18 cellular contexts compared by ENCODE assay signal in the genomic region with DNA sequence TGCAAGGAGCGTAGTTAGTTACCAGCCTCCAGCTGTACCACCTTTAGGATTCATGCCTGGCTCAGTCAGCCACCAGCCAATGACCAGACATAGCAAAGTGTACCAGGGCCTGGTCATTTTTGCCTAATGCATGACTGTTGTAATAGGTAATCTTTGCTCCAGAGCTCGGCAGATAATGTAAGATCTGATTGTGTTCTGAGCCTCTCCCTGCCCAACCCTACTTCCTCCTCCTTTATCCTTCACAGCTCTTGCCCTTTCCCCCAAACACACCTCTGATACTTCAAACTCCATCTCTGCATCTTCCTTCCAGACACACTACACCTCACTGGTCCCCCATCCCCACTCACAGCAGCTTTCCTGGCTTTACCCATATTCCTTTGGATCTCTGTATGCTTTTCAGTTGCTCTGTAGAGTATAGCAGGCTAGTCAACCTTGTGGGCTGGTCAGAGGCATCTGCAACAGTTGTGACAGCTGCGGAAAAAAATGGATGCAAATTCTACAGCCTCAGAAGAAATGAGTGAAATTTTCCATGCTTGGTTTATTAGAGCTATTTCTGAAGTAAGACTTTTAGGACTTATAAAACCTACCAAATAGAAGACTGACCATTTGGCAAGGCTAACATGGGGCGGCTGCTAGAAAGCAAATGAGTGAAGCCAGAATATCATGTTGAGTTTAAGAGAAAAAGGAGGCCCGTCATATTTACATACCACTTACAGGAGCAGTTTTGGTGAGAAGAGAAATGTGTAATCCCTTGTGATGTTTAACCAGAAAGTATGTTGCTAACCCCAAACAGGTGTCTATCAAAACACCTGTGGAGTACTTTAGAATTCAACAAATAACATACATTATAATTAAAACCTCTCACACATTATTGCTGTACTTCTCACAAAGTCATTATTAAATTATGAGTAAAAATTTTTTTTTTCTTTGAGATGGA. TPM values are rescaled to one million over a fixed set of nuclear protein-coding genes. Genes with fewer than 3 reads are reported as not detected.
DNase-seq lines count a peak whose midpoint lies in the region; ATAC-seq, FAIRE-seq and TF ChIP-seq lines count a peak whose summit lies in the region.
"Had no signal": no experiment of that assay in that cellular context is flagged by ENCODE, and none has a peak within 500 bp of the region (broad histone marks: within the 10 kb centered on the region; RNA-seq: fewer than 3 reads in every experiment).

No MANE protein-coding gene starts in this region.

- no peak overlapping the region for H3K4me3 ChIP-seq in A673 (ENCODE audit: low read depth, low read length, poor library complexity, severe bottlenecking)
- H3K4me3 ChIP-seq: psoas muscle, uterus had no signal

- CTCF ChIA-PET in A673 (lab: Charles Lee) = no interaction called here

- intact Hi-C loops in A673 (cut with micrococcal nuclease; ENCODE audit: unreplicated experiment) = no loop called here

- no peaks in the 10 kb centered on the region for H3K4me1 ChIP-seq in A673 (ENCODE audit: insufficient read depth, low read length, poor library complexity, severe bottlenecking)
- H3K4me1 ChIP-seq: psoas muscle, uterus had no signal

- H3K9me3 ChIP-seq in A673 (ENCODE audit: low read depth, low read length, poor library complexity, severe bottlenecking) = no peaks in the 10 kb centered on the region
- H3K9me3 ChIP-seq: psoas muscle, uterus had no signal

- peak; percentile 58 for FAIRE-seq in GM12891 (lab: Jason Lieb, UNC)

- no peak for TF ChIP-seq CTCF in A673 (conservative IDR thresholded peaks at IDR 0.05; ENCODE audit: low read depth, low read length)

- H3K27ac ChIP-seq in A673 (ENCODE audit: low read depth, low read length, poor library complexity, severe bottlenecking) = no peak overlapping the region
- H3K27ac ChIP-seq: psoas muscle, uterus had no signal

- ATAC-seq in GM19463 (IDR thresholded peaks at IDR 0.05; ENCODE audit: unreplicated experiment) (peak; percentile 64), HG03045 (IDR thresholded peaks at IDR 0.05; ENCODE audit: unreplicated experiment) (peak; percentile 52), HG03565 (IDR thresholded peaks at IDR 0.05; ENCODE audit: unreplicated experiment) (no peak)
- ATAC-seq: CD8-positive, alpha-beta T cell; psoas muscle had no signal

- BruUV-seq in A673 (replicated peaks; lab: Mats Ljungman, UMichigan) = no TSS peak

- POLR2A ChIA-PET in A673 (lab: Charles Lee; ENCODE audit: low non-redundant PET) = no interaction called here

- DNase-seq in GM12891 (ENCODE audit: insufficient read length, low spot score) (no peak), germinal center (ENCODE audit: low spot score) (peak; percentile 36), A673 (ENCODE audit: low spot score) (no peak), anterior cingulate cortex (lab: John Stamatoyannopoulos, UW) (no peak), CD1c-positive myeloid dendritic cell (ENCODE audit: extremely low spot score) (no peak)
- DNase-seq: activated CD4-positive, alpha-beta T cell treated with anti-CD3 and anti-CD28 coated beads, Interleukin-2, amount 10 ng/mL, durations not matched to agents 24 days and 14 days; activated naive CD4-positive, alpha-beta T cell treated with anti-CD3 and anti-CD28 coated beads, Interleukin-2, amount 10 ng/mL, durations not matched to agents 7 days and 5 days; CD8-positive, alpha-beta T cell; NCI-H1930; NCI-H524; OCI-M1; psoas muscle; stimulated activated CD4-positive, alpha-beta T cell treated with anti-CD3 and anti-CD28 coated beads, Interleukin-12 subunit alpha, Interleukin-12 subunit beta, amount 100 ng/mL, for 4 hours; T-helper 9 cell; uterus had no signal

- no peaks in the 10 kb centered on the region for H3K27me3 ChIP-seq in A673 (replicated peaks; ENCODE audit: insufficient read depth, low read depth, low read length, poor library complexity)
- H3K27me3 ChIP-seq: uterus had no signal

- no peaks in the 10 kb centered on the region for H3K36me3 ChIP-seq in A673 (ENCODE audit: insufficient read depth, low read length, poor library complexity, severe bottlenecking)
- H3K36me3 ChIP-seq: uterus had no signal

- no peak for TF ChIP-seq POLR2A in GM12891 (IDR thresholded peaks at IDR 0.05; ENCODE audit: low read depth, low read length)

TF ChIP-seq in GM12891, 5 proteins besides CTCF, POLR2A, EP300 and RAD21:
- TF ChIP-seq SPI1 (IDR thresholded peaks at IDR 0.05; ENCODE audit: low read depth, low read length) (no peak), POLR2AphosphoS5 (IDR thresholded peaks at IDR 0.05; ENCODE audit: low read depth, low read length) (no peak), TAF1 (IDR thresholded peaks at IDR 0.05; ENCODE audit: low read depth, low read length) (no peak), PAX5 (IDR thresholded peaks at IDR 0.05; ENCODE audit: insufficient read depth, low read length, severe bottlenecking) (no peak), POU2F2 (IDR thresholded peaks at IDR 0.05; ENCODE audit: low read depth, low read length) (no peak)

RNA-seq across cellular contexts. Expression of a gene that starts 19.9 kb away (rescaled TPM):
- 15.4 TPM for polyA plus RNA-seq in GM12891 (2012; ENCODE audit: low read depth, missing spikeins)
- 27.1 and 30.5 TPM in 2 replicates for total RNA-seq in A673 (2021)

RNA-seq across cellular contexts. Expression of a gene that starts 33.3 kb away (rescaled TPM):
- polyA plus RNA-seq in GM12891 (2012; ENCODE audit: low read depth, missing spikeins) = 1.1 TPM
- total RNA-seq in A673 (2021) = 38.8 and 53.7 TPM in 2 replicates
